Comparison of ENCODE assay signal across 1 cellular context in genomic region chr13:28574617-28575142, GRCh38.
TF ChIP-seq lines count a peak whose summit lies in the region.

No MANE protein-coding gene starts in this region.

TF ChIP-seq in K562, 482 proteins besides CTCF, POLR2A, EP300 and RAD21 (continued from another document and continues in another):
- TF ChIP-seq NFE2 (IDR thresholded peaks at IDR 0.05; ENCODE audit: low read depth) = 0 out of 2 replicates have a peak, but pooled peaks have one; percentile 6
- no peak for TF ChIP-seq SRSF3 (IDR thresholded peaks at IDR 0.05; ENCODE audit: insufficient read depth, low read length)
- 0 out of 4 replicates have a peak, but pooled peaks of 1 of the 2 experiments have one; percentile 30 for TF ChIP-seq MAZ (CRISPR knock-in tag; conservative IDR thresholded peaks at IDR 0.05 in 1 of 2, IDR thresholded peaks at IDR 0.05 in 1 of 2)
- TF ChIP-seq MYNN (IDR thresholded peaks at IDR 0.05) = 0 out of 2 replicates have a peak, but pooled peaks have one; percentile 30
- TF ChIP-seq MYNN (CRISPR knock-in tag; IDR thresholded peaks at IDR 0.05) = no peak
- TF ChIP-seq, protein P1, sequence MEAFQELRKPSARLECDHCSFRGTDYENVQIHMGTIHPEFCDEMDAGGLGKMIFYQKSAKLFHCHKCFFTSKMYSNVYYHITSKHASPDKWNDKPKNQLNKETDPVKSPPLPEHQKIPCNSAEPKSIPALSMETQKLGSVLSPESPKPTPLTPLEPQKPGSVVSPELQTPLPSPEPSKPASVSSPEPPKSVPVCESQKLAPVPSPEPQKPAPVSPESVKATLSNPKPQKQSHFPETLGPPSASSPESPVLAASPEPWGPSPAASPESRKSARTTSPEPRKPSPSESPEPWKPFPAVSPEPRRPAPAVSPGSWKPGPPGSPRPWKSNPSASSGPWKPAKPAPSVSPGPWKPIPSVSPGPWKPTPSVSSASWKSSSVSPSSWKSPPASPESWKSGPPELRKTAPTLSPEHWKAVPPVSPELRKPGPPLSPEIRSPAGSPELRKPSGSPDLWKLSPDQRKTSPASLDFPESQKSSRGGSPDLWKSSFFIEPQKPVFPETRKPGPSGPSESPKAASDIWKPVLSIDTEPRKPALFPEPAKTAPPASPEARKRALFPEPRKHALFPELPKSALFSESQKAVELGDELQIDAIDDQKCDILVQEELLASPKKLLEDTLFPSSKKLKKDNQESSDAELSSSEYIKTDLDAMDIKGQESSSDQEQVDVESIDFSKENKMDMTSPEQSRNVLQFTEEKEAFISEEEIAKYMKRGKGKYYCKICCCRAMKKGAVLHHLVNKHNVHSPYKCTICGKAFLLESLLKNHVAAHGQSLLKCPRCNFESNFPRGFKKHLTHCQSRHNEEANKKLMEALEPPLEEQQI (IDR thresholded peaks at IDR 0.05) = peak; percentile 68
- peak in 1 of 2 experiments; percentile 82; a peak in 2 of 4 replicates for TF ChIP-seq HDAC1 (IDR thresholded peaks at IDR 0.05)
- TF ChIP-seq ZC3H8 (IDR thresholded peaks at IDR 0.05) = 0 out of 2 replicates have a peak, but pooled peaks have one; percentile 24
- TF ChIP-seq HNRNPK (IDR thresholded peaks at IDR 0.05; ENCODE audit: low read depth, low read length, poor library complexity, severe bottlenecking) = no peak
- TF ChIP-seq, protein P2, sequence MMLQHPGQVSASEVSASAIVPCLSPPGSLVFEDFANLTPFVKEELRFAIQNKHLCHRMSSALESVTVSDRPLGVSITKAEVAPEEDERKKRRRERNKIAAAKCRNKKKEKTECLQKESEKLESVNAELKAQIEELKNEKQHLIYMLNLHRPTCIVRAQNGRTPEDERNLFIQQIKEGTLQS (IDR thresholded peaks at IDR 0.05) = peak; percentile 96
- TF ChIP-seq, protein P2 (CRISPR knock-in tag; conservative IDR thresholded peaks at IDR 0.05) = peak; percentile 83; the same call in 1 of the 2 replicates
- TF ChIP-seq PHF8 (IDR thresholded peaks at IDR 0.05; ENCODE audit: borderline replicate concordance, low read length) = no peak; the same call in 1 of the 2 replicates
- 0 out of 2 replicates have a peak, but pooled peaks have one; percentile 13 for TF ChIP-seq VEZF1 (CRISPR knock-in tag; IDR thresholded peaks at IDR 0.05)
- TF ChIP-seq SNAPC5 (CRISPR knock-in tag; IDR thresholded peaks at IDR 0.05) = no peak
- peak; percentile 92 for TF ChIP-seq STAT5A (IDR thresholded peaks at IDR 0.05; ENCODE audit: borderline replicate concordance, low read length)
- no peak for TF ChIP-seq ZNF354B (CRISPR knock-in tag; IDR thresholded peaks at IDR 0.05)
- TF ChIP-seq TEAD2 (tag; IDR thresholded peaks at IDR 0.05) = peak; percentile 10; the same call in 1 of the 2 replicates
- TF ChIP-seq, protein P3, sequence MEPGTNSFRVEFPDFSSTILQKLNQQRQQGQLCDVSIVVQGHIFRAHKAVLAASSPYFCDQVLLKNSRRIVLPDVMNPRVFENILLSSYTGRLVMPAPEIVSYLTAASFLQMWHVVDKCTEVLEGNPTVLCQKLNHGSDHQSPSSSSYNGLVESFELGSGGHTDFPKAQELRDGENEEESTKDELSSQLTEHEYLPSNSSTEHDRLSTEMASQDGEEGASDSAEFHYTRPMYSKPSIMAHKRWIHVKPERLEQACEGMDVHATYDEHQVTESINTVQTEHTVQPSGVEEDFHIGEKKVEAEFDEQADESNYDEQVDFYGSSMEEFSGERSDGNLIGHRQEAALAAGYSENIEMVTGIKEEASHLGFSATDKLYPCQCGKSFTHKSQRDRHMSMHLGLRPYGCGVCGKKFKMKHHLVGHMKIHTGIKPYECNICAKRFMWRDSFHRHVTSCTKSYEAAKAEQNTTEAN (CRISPR knock-in tag; IDR thresholded peaks at IDR 0.05) = no peak
- TF ChIP-seq, protein P4, sequence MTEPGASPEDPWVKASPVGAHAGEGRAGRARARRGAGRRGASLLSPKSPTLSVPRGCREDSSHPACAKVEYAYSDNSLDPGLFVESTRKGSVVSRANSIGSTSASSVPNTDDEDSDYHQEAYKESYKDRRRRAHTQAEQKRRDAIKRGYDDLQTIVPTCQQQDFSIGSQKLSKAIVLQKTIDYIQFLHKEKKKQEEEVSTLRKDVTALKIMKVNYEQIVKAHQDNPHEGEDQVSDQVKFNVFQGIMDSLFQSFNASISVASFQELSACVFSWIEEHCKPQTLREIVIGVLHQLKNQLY (CRISPR knock-in tag; conservative IDR thresholded peaks at IDR 0.05) = no peak
- no peak for TF ChIP-seq BMI1 (IDR thresholded peaks at IDR 0.05; ENCODE audit: low read length)
- TF ChIP-seq HMGN3 (IDR thresholded peaks at IDR 0.05; ENCODE audit: borderline replicate concordance, extremely low read depth, insufficient read length, low read depth, low read length) = peak; percentile 36
- no peak for TF ChIP-seq ZNF165 (CRISPR knock-in tag; IDR thresholded peaks at IDR 0.05; ENCODE audit: borderline replicate concordance)
- no peak; a peak in 1 of 4 replicates for TF ChIP-seq SRF (CRISPR knock-in tag; IDR thresholded peaks at IDR 0.05)
- no peak for TF ChIP-seq IRF2 (CRISPR knock-in tag; IDR thresholded peaks at IDR 0.05)
- TF ChIP-seq SRSF7 (optimal IDR thresholded peaks at IDR 0.05; ENCODE audit: low read depth, low read length) = no peak
- TF ChIP-seq CCNT2 (IDR thresholded peaks at IDR 0.05; ENCODE audit: borderline replicate concordance, extremely low read depth, insufficient read length, low read depth, low read length) = peak; percentile 55
- no peak for TF ChIP-seq HDGF (IDR thresholded peaks at IDR 0.05)
- TF ChIP-seq COPS2 (conservative IDR thresholded peaks at IDR 0.05) = no peak
- TF ChIP-seq TCFL5 (CRISPR knock-in tag; conservative IDR thresholded peaks at IDR 0.05) = no peak
- TF ChIP-seq RNF2 (IDR thresholded peaks at IDR 0.05) = peak; percentile 21; the same call in 1 of the 2 replicates
- no peak for TF ChIP-seq ZNF217 (CRISPR knock-in tag; IDR thresholded peaks at IDR 0.05)
- TF ChIP-seq, protein P5, sequence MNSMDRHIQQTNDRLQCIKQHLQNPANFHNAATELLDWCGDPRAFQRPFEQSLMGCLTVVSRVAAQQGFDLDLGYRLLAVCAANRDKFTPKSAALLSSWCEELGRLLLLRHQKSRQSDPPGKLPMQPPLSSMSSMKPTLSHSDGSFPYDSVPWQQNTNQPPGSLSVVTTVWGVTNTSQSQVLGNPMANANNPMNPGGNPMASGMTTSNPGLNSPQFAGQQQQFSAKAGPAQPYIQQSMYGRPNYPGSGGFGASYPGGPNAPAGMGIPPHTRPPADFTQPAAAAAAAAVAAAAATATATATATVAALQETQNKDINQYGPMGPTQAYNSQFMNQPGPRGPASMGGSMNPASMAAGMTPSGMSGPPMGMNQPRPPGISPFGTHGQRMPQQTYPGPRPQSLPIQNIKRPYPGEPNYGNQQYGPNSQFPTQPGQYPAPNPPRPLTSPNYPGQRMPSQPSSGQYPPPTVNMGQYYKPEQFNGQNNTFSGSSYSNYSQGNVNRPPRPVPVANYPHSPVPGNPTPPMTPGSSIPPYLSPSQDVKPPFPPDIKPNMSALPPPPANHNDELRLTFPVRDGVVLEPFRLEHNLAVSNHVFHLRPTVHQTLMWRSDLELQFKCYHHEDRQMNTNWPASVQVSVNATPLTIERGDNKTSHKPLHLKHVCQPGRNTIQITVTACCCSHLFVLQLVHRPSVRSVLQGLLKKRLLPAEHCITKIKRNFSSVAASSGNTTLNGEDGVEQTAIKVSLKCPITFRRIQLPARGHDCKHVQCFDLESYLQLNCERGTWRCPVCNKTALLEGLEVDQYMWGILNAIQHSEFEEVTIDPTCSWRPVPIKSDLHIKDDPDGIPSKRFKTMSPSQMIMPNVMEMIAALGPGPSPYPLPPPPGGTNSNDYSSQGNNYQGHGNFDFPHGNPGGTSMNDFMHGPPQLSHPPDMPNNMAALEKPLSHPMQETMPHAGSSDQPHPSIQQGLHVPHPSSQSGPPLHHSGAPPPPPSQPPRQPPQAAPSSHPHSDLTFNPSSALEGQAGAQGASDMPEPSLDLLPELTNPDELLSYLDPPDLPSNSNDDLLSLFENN (IDR thresholded peaks at IDR 0.05; ENCODE audit: low read depth in 2 of 2, low read length in 2 of 2) = peak in 1 of 2 experiments; percentile 91; a peak in 2 of 4 replicates
- TF ChIP-seq ERF (CRISPR knock-in tag; IDR thresholded peaks at IDR 0.05) = no peak
- TF ChIP-seq PHB2 (IDR thresholded peaks at IDR 0.05; ENCODE audit: low read depth) = peak; percentile 87
- TF ChIP-seq ARHGAP35 (IDR thresholded peaks at IDR 0.05; ENCODE audit: partially characterized antibody) = no peak
- peak; percentile 97 for TF ChIP-seq NCOR1 (IDR thresholded peaks at IDR 0.05)
- TF ChIP-seq GATAD2B (IDR thresholded peaks at IDR 0.05; ENCODE audit: borderline replicate concordance) = peak; percentile 34; the same call in 1 of the 2 replicates
- TF ChIP-seq PBX2 (CRISPR knock-in tag; IDR thresholded peaks at IDR 0.05; ENCODE audit: low read depth) = no peak
- no peak for TF ChIP-seq PBX2 (tag; conservative IDR thresholded peaks at IDR 0.05; ENCODE audit: low read depth)
- peak; percentile 92 for TF ChIP-seq ZNF589 (CRISPR knock-in tag; IDR thresholded peaks at IDR 0.05; ENCODE audit: low read depth)
- TF ChIP-seq MEF2D (tag; conservative IDR thresholded peaks at IDR 0.05; ENCODE audit: low read depth) = 0 out of 2 replicates have a peak, but pooled peaks have one; percentile 29
- no peak for TF ChIP-seq BACH1 (tag; IDR thresholded peaks at IDR 0.05)
- TF ChIP-seq LCOR (CRISPR knock-in tag; IDR thresholded peaks at IDR 0.05) = peak; percentile 7; the same call in 1 of the 2 replicates
- peak; percentile 90 for TF ChIP-seq NFIC (IDR thresholded peaks at IDR 0.05)
- TF ChIP-seq FOSL1 (tag; conservative IDR thresholded peaks at IDR 0.05) = peak; percentile 98
- TF ChIP-seq ZNF561 (CRISPR knock-in tag; conservative IDR thresholded peaks at IDR 0.05) = no peak
- TF ChIP-seq ZNF347 (CRISPR knock-in tag; IDR thresholded peaks at IDR 0.05; ENCODE audit: low read depth) = no peak
- TF ChIP-seq TEAD4 (IDR thresholded peaks at IDR 0.05; ENCODE audit: low read length) = peak; percentile 98
- no peak for TF ChIP-seq TEAD4 (CRISPR knock-in tag; IDR thresholded peaks at IDR 0.05; ENCODE audit: borderline replicate concordance)
- TF ChIP-seq, protein P6, sequence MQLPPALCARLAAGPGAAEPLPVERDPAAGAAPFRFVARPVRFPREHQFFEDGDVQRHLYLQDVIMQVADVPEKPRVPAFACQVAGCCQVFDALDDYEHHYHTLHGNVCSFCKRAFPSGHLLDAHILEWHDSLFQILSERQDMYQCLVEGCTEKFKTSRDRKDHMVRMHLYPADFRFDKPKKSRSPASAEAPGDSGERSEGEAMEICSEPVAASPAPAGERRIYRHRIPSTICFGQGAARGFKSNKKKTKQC (CRISPR knock-in tag; IDR thresholded peaks at IDR 0.05) = no peak
- no peak for TF ChIP-seq ZNF311 (CRISPR knock-in tag; IDR thresholded peaks at IDR 0.05)
- TF ChIP-seq POLR3G (IDR thresholded peaks at IDR 0.05; ENCODE audit: extremely low read depth, insufficient read length, insufficient replicate concordance) = no peak
- TF ChIP-seq ZNF134 (CRISPR knock-in tag; conservative IDR thresholded peaks at IDR 0.05) = no peak
- TF ChIP-seq, protein P7, sequence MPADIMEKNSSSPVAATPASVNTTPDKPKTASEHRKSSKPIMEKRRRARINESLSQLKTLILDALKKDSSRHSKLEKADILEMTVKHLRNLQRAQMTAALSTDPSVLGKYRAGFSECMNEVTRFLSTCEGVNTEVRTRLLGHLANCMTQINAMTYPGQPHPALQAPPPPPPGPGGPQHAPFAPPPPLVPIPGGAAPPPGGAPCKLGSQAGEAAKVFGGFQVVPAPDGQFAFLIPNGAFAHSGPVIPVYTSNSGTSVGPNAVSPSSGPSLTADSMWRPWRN (IDR thresholded peaks at IDR 0.05; ENCODE audit: low read depth) = peak; percentile 44
